Comparison of ENCODE assay signal across 1 cellular context in genomic region chr20:63553251-63553932, GRCh38.
A peak's percentile ranks its signal among the peaks of the same experiment; 100 is the strongest.
TF ChIP-seq lines count a peak whose summit lies in the region.

No MANE protein-coding gene starts in this region.

TF ChIP-seq in HEK293, 187 proteins besides CTCF, POLR2A, EP300 and RAD21 (continued from another document):
- no peak for TF ChIP-seq PRDM2 (tag by site-specific recombination; IDR thresholded peaks at IDR 0.05; ENCODE audit: borderline replicate concordance)
- no peak for TF ChIP-seq HIC1 (tag by site-specific recombination; IDR thresholded peaks at IDR 0.05)
- no peak for TF ChIP-seq ZNF629 (tag by site-specific recombination; IDR thresholded peaks at IDR 0.05)
- peak; percentile 65 for TF ChIP-seq SP2 (tag by site-specific recombination; IDR thresholded peaks at IDR 0.05)
- TF ChIP-seq MEIS1 (CRISPR knock-in tag; IDR thresholded peaks at IDR 0.05; ENCODE audit: borderline replicate concordance) = no peak
- no peak for TF ChIP-seq ZNF416 (tag by site-specific recombination; IDR thresholded peaks at IDR 0.05)
- TF ChIP-seq ZBTB1 (tag by site-specific recombination; IDR thresholded peaks at IDR 0.05) = no peak
- TF ChIP-seq ZBTB20 (tag by site-specific recombination; IDR thresholded peaks at IDR 0.05) = no peak
- no peak for TF ChIP-seq SCRT2 (tag by site-specific recombination; IDR thresholded peaks at IDR 0.05)
- TF ChIP-seq ZNF704 (tag by site-specific recombination; IDR thresholded peaks at IDR 0.05) = no peak
- TF ChIP-seq ZNF514 (tag by site-specific recombination; IDR thresholded peaks at IDR 0.05) = no peak
- TF ChIP-seq TSHZ1 (tag by site-specific recombination; IDR thresholded peaks at IDR 0.05; ENCODE audit: borderline replicate concordance) = no peak
- TF ChIP-seq KLF9 (tag by site-specific recombination; IDR thresholded peaks at IDR 0.05; ENCODE audit: low read depth) = peak; percentile 44; the same call in 1 of the 2 replicates
- 0 out of 2 replicates have a peak, but pooled peaks have one; percentile 3 for TF ChIP-seq ZEB2 (tag by site-specific recombination; IDR thresholded peaks at IDR 0.05)
- TF ChIP-seq SALL2 (tag by site-specific recombination; IDR thresholded peaks at IDR 0.05; ENCODE audit: borderline replicate concordance) = no peak
- TF ChIP-seq ZNF830 (tag by site-specific recombination; IDR thresholded peaks at IDR 0.05; ENCODE audit: low read depth) = no peak
- TF ChIP-seq ZFP37 (tag by site-specific recombination; IDR thresholded peaks at IDR 0.05) = no peak
- TF ChIP-seq ZNF23 (tag by site-specific recombination; IDR thresholded peaks at IDR 0.05; ENCODE audit: borderline replicate concordance) = no peak
- peak; percentile 93 for TF ChIP-seq SP3 (tag by site-specific recombination; IDR thresholded peaks at IDR 0.05)
- TF ChIP-seq KLF8 (tag by site-specific recombination; IDR thresholded peaks at IDR 0.05) = peak; percentile 85
- TF ChIP-seq SETDB1 (IDR thresholded peaks at IDR 0.05; ENCODE audit: insufficient read length, low read length) = no peak
